11 cellular contexts compared by ENCODE assay signal in the genomic region with DNA sequence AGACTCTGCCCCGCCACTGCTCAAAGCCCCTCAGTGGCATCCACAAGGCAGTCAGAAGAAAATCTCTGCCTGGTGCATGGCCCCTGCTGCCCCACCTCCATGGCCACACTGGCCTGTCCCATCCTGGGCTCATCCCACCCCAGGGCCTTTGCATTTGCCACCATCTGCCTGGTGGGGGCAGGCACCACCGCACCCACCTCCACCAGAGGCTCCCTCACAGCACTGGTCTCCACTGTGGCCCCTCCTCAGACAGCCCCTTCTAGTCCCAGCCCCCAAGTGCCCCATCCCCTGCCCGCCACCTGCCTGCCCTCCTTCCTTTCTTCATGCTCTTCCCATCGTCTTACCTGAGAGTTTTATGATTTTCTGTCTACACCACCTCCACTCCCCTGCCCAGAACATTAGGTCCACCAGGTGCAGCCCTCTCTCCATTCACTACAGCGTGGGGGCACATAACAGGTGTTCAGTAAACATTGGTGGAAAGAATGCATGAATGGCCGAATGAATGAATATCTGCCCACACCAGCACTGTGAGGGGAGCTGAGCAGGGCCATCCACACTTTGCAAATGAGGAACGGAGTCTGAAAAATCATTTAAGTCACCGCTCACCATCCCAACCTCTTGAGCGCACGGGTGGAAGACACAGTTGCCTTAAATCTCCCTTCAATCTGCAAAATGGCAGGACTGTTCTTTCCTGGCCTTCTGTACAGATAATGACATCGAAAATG. TPM values are rescaled to one million over a fixed set of nuclear protein-coding genes. Genes with fewer than 3 reads are reported as not detected.
DNase-seq lines count a peak whose midpoint lies in the region; ATAC-seq and TF ChIP-seq lines count a peak whose summit lies in the region.
"Had no signal": no experiment of that assay in that cellular context is flagged by ENCODE, and none has a peak within 500 bp of the region (broad histone marks: within the 10 kb centered on the region; RNA-seq: fewer than 3 reads in every experiment).

No MANE protein-coding gene starts in this region.

- peaks cover 12% of the 10 kb centered on the region for H3K4me1 ChIP-seq in SJSA1 (replicated peaks)
- no peaks in the 10 kb centered on the region for H3K4me1 ChIP-seq in fibroblast of lung (ENCODE audit: control insufficient read depth, extremely low read depth, insufficient read depth, low read length)

- ATAC-seq in GM21447 (IDR thresholded peaks at IDR 0.05; ENCODE audit: unreplicated experiment), result no peak
- ATAC-seq: activated CD8-positive, alpha-beta memory T cell treated with anti-CD3 and anti-CD28 coated beads, Interleukin-2, amount 10 ng/mL, durations not matched to agents 7 days and 5 days had no signal

- no peak for TF ChIP-seq CTCF in fibroblast of lung (conservative IDR thresholded peaks at IDR 0.05 in 1 of 2, IDR thresholded peaks at IDR 0.05 in 1 of 2; ENCODE audit: low read depth in 1 of 2, low read length in 2 of 2)

- no peak overlapping the region for H3K27ac Mint-ChIP-seq in T-helper 2 cell treated with Interferon-gamma antibody and Interleukin-4, amounts not matched to agents 5 μg/mL and 100 μg/mL, for 36 hours
- peak overlapping the region; percentile 92 for H3K27ac Mint-ChIP-seq in stimulated activated naive CD8-positive, alpha-beta T cell treated with anti-CD3 and anti-CD28 coated beads, Interleukin-15, Interleukin-2, amounts not matched to agents 100 ng/mL and 50 ng/mL, for 24 hours

- peaks cover 22% of the 10 kb centered on the region for H3K79me2 ChIP-seq in fibroblast of lung (ENCODE audit: control insufficient read depth, insufficient read depth, low read length)

- H3K36me3 ChIP-seq in SJSA1 (peaks cover 8% of the 10 kb centered on the region), fibroblast of lung (ENCODE audit: control insufficient read depth, insufficient read depth, low read length) (no peaks in the 10 kb centered on the region)

- H3K36me3 Mint-ChIP-seq in T-helper 2 cell treated with Interferon-gamma antibody and Interleukin-4, amounts not matched to agents 5 μg/mL and 100 μg/mL, for 36 hours (ENCODE audit: low read depth), result no peaks in the 10 kb centered on the region
- H3K36me3 Mint-ChIP-seq in stimulated activated naive CD8-positive, alpha-beta T cell treated with anti-CD3 and anti-CD28 coated beads, Interleukin-15, Interleukin-2, amounts not matched to agents 100 ng/mL and 50 ng/mL, for 24 hours (ENCODE audit: low read depth), result peaks cover 26% of the 10 kb centered on the region
- H3K36me3 Mint-ChIP-seq: activated CD8-positive, alpha-beta memory T cell treated with anti-CD3 and anti-CD28 coated beads, Interleukin-2, amount 10 ng/mL, durations not matched to agents 7 days and 5 days had no signal

- H3K27ac ChIP-seq in SJSA1 (0 out of 2 replicates have a peak overlapping the region, but pooled peaks have one; percentile 7), fibroblast of lung (ENCODE audit: insufficient read depth, low read length) (no peak overlapping the region)

- no peaks in the 10 kb centered on the region for H3K9me3 ChIP-seq in SJSA1 (replicated peaks)
- H3K9me3 ChIP-seq in fibroblast of lung (ENCODE audit: control insufficient read depth, insufficient read depth, low read depth, low read length), result no peaks in the 10 kb centered on the region

- H2AFZ ChIP-seq in fibroblast of lung (ENCODE audit: low read length), result no peak overlapping the region

- no peaks in the 10 kb centered on the region for H3K9me3 Mint-ChIP-seq in T-helper 2 cell treated with Interferon-gamma antibody and Interleukin-4, amounts not matched to agents 5 μg/mL and 100 μg/mL, for 36 hours
- H3K9me3 Mint-ChIP-seq in stimulated activated naive CD8-positive, alpha-beta T cell treated with anti-CD3 and anti-CD28 coated beads, Interleukin-15, Interleukin-2, amounts not matched to agents 100 ng/mL and 50 ng/mL, for 24 hours, result no peaks in the 10 kb centered on the region

- no peaks in the 10 kb centered on the region for H3K27me3 ChIP-seq in SJSA1 (replicated peaks)
- H3K27me3 ChIP-seq in fibroblast of lung (ENCODE audit: control insufficient read depth, insufficient read depth, low read length), result no peaks in the 10 kb centered on the region

- peak overlapping the region; percentile 87 for H3K4me3 Mint-ChIP-seq in T-helper 2 cell treated with Interferon-gamma antibody and Interleukin-4, amounts not matched to agents 5 μg/mL and 100 μg/mL, for 36 hours
- H3K4me3 Mint-ChIP-seq in stimulated activated naive CD8-positive, alpha-beta T cell treated with anti-CD3 and anti-CD28 coated beads, Interleukin-15, Interleukin-2, amounts not matched to agents 100 ng/mL and 50 ng/mL, for 24 hours, result peak overlapping the region; percentile 90

- no peaks in the 10 kb centered on the region for H3K27me3 Mint-ChIP-seq in T-helper 2 cell treated with Interferon-gamma antibody and Interleukin-4, amounts not matched to agents 5 μg/mL and 100 μg/mL, for 36 hours (ENCODE audit: low read depth)
- H3K27me3 Mint-ChIP-seq in stimulated activated naive CD8-positive, alpha-beta T cell treated with anti-CD3 and anti-CD28 coated beads, Interleukin-15, Interleukin-2, amounts not matched to agents 100 ng/mL and 50 ng/mL, for 24 hours, result no peaks in the 10 kb centered on the region
- H3K27me3 Mint-ChIP-seq: activated CD8-positive, alpha-beta memory T cell treated with anti-CD3 and anti-CD28 coated beads, Interleukin-2, amount 10 ng/mL, durations not matched to agents 7 days and 5 days had no signal

- H4K20me1 ChIP-seq in fibroblast of lung (ENCODE audit: control insufficient read depth, extremely low read depth, insufficient read depth, low read length), result no peaks in the 10 kb centered on the region

- H3K4me3 ChIP-seq in SJSA1, result peak overlapping the region; percentile 73; the same call in 1 of the 2 replicates
- peak overlapping the region in 2 of 4 experiments; percentile 66 to 89 for H3K4me3 ChIP-seq in fibroblast of lung (replicated peaks in 1 of 4; ENCODE audit: control extremely low read depth in 1 of 4, insufficient read depth in 1 of 4, low read depth in 3 of 4, low read length in 4 of 4)

- H3K4me2 ChIP-seq in fibroblast of lung (ENCODE audit: extremely low read depth, insufficient read depth, low read length), result peak overlapping the region; percentile 81

- H3K9ac ChIP-seq in fibroblast of lung (ENCODE audit: insufficient read depth, low read length), result no peak overlapping the region

- no peak for DNase-seq in T-helper 2 cell treated with Interferon-gamma antibody and Interleukin-4, amounts not matched to agents 5 μg/mL and 100 μg/mL, for 36 hours (ENCODE audit: low spot score)
- DNase-seq in T-helper 2 cell, result no peak
- no peak for DNase-seq in SJSA1 (ENCODE audit: low read depth in 1 of 2, low spot score in 2 of 2)
- DNase-seq in fibroblast of lung (ENCODE audit: low read depth in 2 of 2), result no peak
- DNase-seq in superior temporal gyrus (ENCODE audit: extremely low spot score), result no peak
- DNase-seq in cerebellar cortex (ENCODE audit: low spot score), result no peak
- DNase-seq: ACHN; activated CD8-positive, alpha-beta memory T cell treated with anti-CD3 and anti-CD28 coated beads, Interleukin-2, amount 10 ng/mL, durations not matched to agents 7 days and 5 days; left cardiac atrium had no signal

- peaks cover 13% of the 10 kb centered on the region for H3K4me1 Mint-ChIP-seq in T-helper 2 cell treated with Interferon-gamma antibody and Interleukin-4, amounts not matched to agents 5 μg/mL and 100 μg/mL, for 36 hours (ENCODE audit: low read depth)
- peaks cover 33% of the 10 kb centered on the region for H3K4me1 Mint-ChIP-seq in stimulated activated naive CD8-positive, alpha-beta T cell treated with anti-CD3 and anti-CD28 coated beads, Interleukin-15, Interleukin-2, amounts not matched to agents 100 ng/mL and 50 ng/mL, for 24 hours (ENCODE audit: low read depth)

RNA-seq across cellular contexts. Expression of a gene that starts 2.1 kb away (rescaled TPM):
- 2.2 and 5.1 TPM in 2 replicates for total RNA-seq in SJSA1 (2014; rRNA removed; shearing (Covaris generic))
- total RNA-seq in fibroblast of lung, result 2.6 and 3.6 TPM in 2 replicates
- polyA plus RNA-seq in fibroblast of lung, result 2.3 and 4.2 TPM in 2 replicates
- 2.1 and 3.6 TPM in 2 replicates for polyA plus RNA-seq in fibroblast of lung (2012)
- 7.6 and 39.2 TPM in 2 replicates for polyA minus RNA-seq in fibroblast of lung (ENCODE audit: low replicate concordance)
